In the genomic region with DNA sequence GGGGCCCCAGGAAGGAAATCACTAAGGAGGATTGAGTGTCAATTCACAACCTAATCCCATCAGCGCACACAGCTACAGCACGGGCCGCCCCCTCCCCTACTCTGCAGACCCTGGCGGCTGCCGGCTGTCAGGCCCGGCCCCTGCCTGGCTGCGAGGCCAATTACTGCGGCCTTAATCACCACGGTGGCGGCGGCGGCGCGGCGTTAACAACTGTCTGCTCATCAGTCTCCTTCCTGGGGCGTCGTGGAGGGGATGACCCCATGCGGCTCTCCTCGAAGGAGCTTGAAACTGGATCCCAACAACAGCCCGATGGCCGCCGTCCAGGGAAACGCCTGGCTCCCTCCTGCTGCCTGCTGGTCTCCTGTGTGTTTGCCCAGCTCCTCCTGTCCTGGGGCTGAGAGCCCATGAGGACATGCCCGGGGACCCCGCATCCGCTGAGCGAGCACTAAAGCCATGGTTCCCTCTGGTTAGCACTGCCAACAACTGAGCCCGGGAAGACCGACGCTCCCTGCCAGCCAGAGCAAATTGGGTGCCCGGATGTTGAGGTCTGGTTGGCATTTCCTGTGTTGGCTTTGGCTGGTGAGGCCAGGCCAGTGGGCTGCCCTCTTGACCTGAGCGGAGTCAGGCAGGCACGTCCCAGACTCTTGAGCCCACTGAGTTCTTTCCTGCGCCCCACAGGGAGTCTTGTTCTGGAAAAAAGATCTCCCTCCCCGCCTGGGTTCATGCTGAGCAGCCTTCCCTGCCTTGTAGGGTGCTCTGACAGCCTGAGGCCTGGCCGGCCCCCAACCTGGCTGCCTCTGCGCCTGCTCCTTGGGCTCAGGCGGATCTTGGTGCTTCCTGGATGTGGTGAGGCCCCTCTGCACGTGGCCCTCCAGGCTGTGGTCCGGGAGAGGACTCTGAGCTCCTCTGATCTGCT, we compare ENCODE assay signal across 9 cellular contexts. TPM values are rescaled to one million over a fixed set of nuclear protein-coding genes. Genes with fewer than 3 reads are reported as not detected.
DNase-seq lines count a peak whose midpoint lies in the region; ATAC-seq and TF ChIP-seq lines count a peak whose summit lies in the region.
"Had no signal": no experiment of that assay in that cellular context is flagged by ENCODE, and none has a peak within 500 bp of the region (broad histone marks: within the 10 kb centered on the region; RNA-seq: fewer than 3 reads in every experiment).

No MANE protein-coding gene starts in this region.

- DNase-seq in EH (ENCODE audit: low read depth) (peak; percentile 77), NCI-H2227 (lab: John Stamatoyannopoulos, UW; ENCODE audit: unreplicated experiment) (peak; percentile 62), choroid plexus epithelial cell (ENCODE audit: low read depth) (peak; percentile 89), myocyte (ENCODE audit: low read depth) (peak; percentile 94), anterior cingulate cortex (lab: John Stamatoyannopoulos, UW) (no peak)
- DNase-seq in CD4-positive, alpha-beta T cell, result no peak

- no peaks in the 10 kb centered on the region for H3K4me1 Mint-ChIP-seq in CD4-positive, alpha-beta T cell (ENCODE audit: low read depth)

- H3K4me3 ChIP-seq in choroid plexus epithelial cell (ENCODE audit: low read depth, low read length), result no peak overlapping the region

- no peaks in the 10 kb centered on the region for H3K36me3 Mint-ChIP-seq in CD4-positive, alpha-beta T cell (ENCODE audit: low read depth)

- no peak overlapping the region for H3K27ac Mint-ChIP-seq in CD4-positive, alpha-beta T cell

- H3K4me3 Mint-ChIP-seq in CD4-positive, alpha-beta T cell, result no peak overlapping the region

- POLR2A ChIA-PET in CD4-positive, alpha-beta T cell (lab: Charles Lee), result no interaction called here

- H3K27me3 ChIP-seq in CD4-positive, alpha-beta T cell (ENCODE audit: control insufficient read depth, insufficient read depth, low read length), result no peaks in the 10 kb centered on the region

- intact Hi-C loops in CD4-positive, alpha-beta T cell (cut with DNase I, micrococcal nuclease), result no loop called here

- no peaks in the 10 kb centered on the region for H3K9me3 ChIP-seq in CD4-positive, alpha-beta T cell (ENCODE audit: control insufficient read depth, low read length)

- peak; percentile 27 for TF ChIP-seq CTCF in choroid plexus epithelial cell (conservative IDR thresholded peaks at IDR 0.05; ENCODE audit: low read depth, low read length)
- TF ChIP-seq CTCF in CD4-positive, alpha-beta T cell (IDR thresholded peaks at IDR 0.05), result no peak

- H3K9me3 Mint-ChIP-seq in CD4-positive, alpha-beta T cell, result no peaks in the 10 kb centered on the region

- CTCF ChIA-PET in CD4-positive, alpha-beta T cell (lab: Charles Lee), result no interaction called here

- no peaks in the 10 kb centered on the region for H3K27me3 Mint-ChIP-seq in CD4-positive, alpha-beta T cell

- ATAC-seq in GM18861 (IDR thresholded peaks at IDR 0.05; ENCODE audit: unreplicated experiment) (no peak), GM19351 (IDR thresholded peaks at IDR 0.05; ENCODE audit: unreplicated experiment) (no peak)
- no peak for ATAC-seq in CD4-positive, alpha-beta T cell (ENCODE audit: poor library complexity)

- no peak overlapping the region for H3K27ac ChIP-seq in CD4-positive, alpha-beta T cell (ENCODE audit: low read depth, low read length)
- H3K27ac ChIP-seq: KMS-11 had no signal

RNA-seq across cellular contexts. Expression of a gene that starts 21.7 kb away (rescaled TPM):
- 47.8 and 65.1 TPM in 2 replicates for total RNA-seq in myocyte
- polyA plus RNA-seq in myocyte (2012), result 84.4 TPM
- total RNA-seq in CD4-positive, alpha-beta T cell, result 10 to 100 TPM; 21.0 to 24.2 TPM

RNA-seq across cellular contexts. Expression of a gene that starts 25.6 kb away (rescaled TPM):
- 12.0 and 19.8 TPM in 2 replicates for total RNA-seq in myocyte
- 10.2 TPM for polyA plus RNA-seq in myocyte (2012)
- under 1 TPM in 1 of 2 experiments, not detected in 1; 0.11 TPM for total RNA-seq in CD4-positive, alpha-beta T cell

RNA-seq across cellular contexts. Expression of a gene that starts 57.9 kb away (rescaled TPM):
- 17.1 and 23.6 TPM in 2 replicates for total RNA-seq in myocyte
- polyA plus RNA-seq in myocyte (2012), result 5.4 TPM
- total RNA-seq in CD4-positive, alpha-beta T cell, result 10 to 100 TPM; 12.5 to 12.7 TPM

Comparison
In these comparisons a context has a peak if more than half of its experiments do, and no peak if none do; other contexts are left out.
1. DNase-seq: peak in EH (single experiment), NCI-H2227 (single experiment), choroid plexus epithelial cell (single experiment) and myocyte (single experiment); none in anterior cingulate cortex (0 of 58) and CD4-positive, alpha-beta T cell (0 of 10).
2. RNA of a gene that starts 25.6 kb away (total RNA-seq): 12.0 to 19.8 TPM in myocyte; 0.11 TPM in CD4-positive, alpha-beta T cell; every median in the first group is over 10 times any median in the second.